8 cellular contexts compared by ENCODE assay signal in genomic region chr2:20065885-20066602, GRCh38. TPM values are rescaled to one million over a fixed set of nuclear protein-coding genes. Genes with fewer than 3 reads are reported as not detected.
DNase-seq lines count a peak whose midpoint lies in the region; ATAC-seq, FAIRE-seq and TF ChIP-seq lines count a peak whose summit lies in the region.

No MANE protein-coding gene starts in this region.

- ATAC-seq in upper lobe of right lung, result peak; percentile 45
- ATAC-seq in HG02840 (IDR thresholded peaks at IDR 0.05; ENCODE audit: low FRiP score, unreplicated experiment), result no peak

- TF ChIP-seq CTCF in VCaP (conservative IDR thresholded peaks at IDR 0.05) (no peak), upper lobe of right lung (IDR thresholded peaks at IDR 0.05) (no peak)

- DNase-seq in Daoy (ENCODE audit: low read depth) (peak; percentile 84), NCI-H1417 treated with DMSO at 0.1 percent for 48 hours (lab: John Stamatoyannopoulos, UW) (peak; percentile 30), hepatic stellate cell (ENCODE audit: low spot score) (peak; percentile 22), upper lobe of right lung (no peak), GM12892 (ENCODE audit: insufficient read length) (no peak), SKM-1 (lab: John Stamatoyannopoulos, UW; ENCODE audit: unreplicated experiment) (no peak)

- H3K4me3 ChIP-seq in upper lobe of right lung, result no peak overlapping the region

- H3K27ac ChIP-seq in VCaP, result peak overlapping the region; percentile 55
- no peak overlapping the region for H3K27ac ChIP-seq in upper lobe of right lung

- no peak for FAIRE-seq in GM12892 (lab: Jason Lieb, UNC)

- intact Hi-C loops in upper lobe of right lung (cut with DNase I), result no loop called here

- no peak for TF ChIP-seq POLR2A in GM12892 (IDR thresholded peaks at IDR 0.05; ENCODE audit: low read depth, low read length)

- no peaks in the 10 kb centered on the region for H3K27me3 ChIP-seq in upper lobe of right lung

- H3K9me3 ChIP-seq in upper lobe of right lung, result no peaks in the 10 kb centered on the region

- H3K36me3 ChIP-seq in upper lobe of right lung, result no peaks in the 10 kb centered on the region

- peaks cover 8% of the 10 kb centered on the region for H3K4me1 ChIP-seq in upper lobe of right lung

RNA-seq across cellular contexts. Expression of gene LAPTM4A, which starts 14.6 kb away (rescaled TPM):
- 118 and 120 TPM in 2 replicates for total RNA-seq in Daoy (2014; rRNA removed; shearing (Covaris generic))
- total RNA-seq in upper lobe of right lung, result 245 TPM
- polyA plus RNA-seq in GM12892 (2012; ENCODE audit: missing spikeins), result 39.7 TPM

RNA-seq across cellular contexts. Expression of gene MATN3, which starts 53.6 kb away (rescaled TPM):
- 0.29 and 0.30 TPM in 2 replicates for total RNA-seq in Daoy (2014; rRNA removed; shearing (Covaris generic))
- total RNA-seq in upper lobe of right lung, result 11.7 TPM
- polyA plus RNA-seq in GM12892 (2012; ENCODE audit: missing spikeins), result not detected

Comparison
In these comparisons a context has a peak if more than half of its experiments do, and no peak if none do; other contexts are left out.
1. DNase-seq: peak in Daoy (single experiment), NCI-H1417 treated with DMSO at 0.1 percent for 48 hours (single experiment) and hepatic stellate cell (single experiment); none in upper lobe of right lung (single experiment), GM12892 (single experiment) and SKM-1 (single experiment).